Comparison of ENCODE assay signal across 8 cellular contexts in the genomic region with DNA sequence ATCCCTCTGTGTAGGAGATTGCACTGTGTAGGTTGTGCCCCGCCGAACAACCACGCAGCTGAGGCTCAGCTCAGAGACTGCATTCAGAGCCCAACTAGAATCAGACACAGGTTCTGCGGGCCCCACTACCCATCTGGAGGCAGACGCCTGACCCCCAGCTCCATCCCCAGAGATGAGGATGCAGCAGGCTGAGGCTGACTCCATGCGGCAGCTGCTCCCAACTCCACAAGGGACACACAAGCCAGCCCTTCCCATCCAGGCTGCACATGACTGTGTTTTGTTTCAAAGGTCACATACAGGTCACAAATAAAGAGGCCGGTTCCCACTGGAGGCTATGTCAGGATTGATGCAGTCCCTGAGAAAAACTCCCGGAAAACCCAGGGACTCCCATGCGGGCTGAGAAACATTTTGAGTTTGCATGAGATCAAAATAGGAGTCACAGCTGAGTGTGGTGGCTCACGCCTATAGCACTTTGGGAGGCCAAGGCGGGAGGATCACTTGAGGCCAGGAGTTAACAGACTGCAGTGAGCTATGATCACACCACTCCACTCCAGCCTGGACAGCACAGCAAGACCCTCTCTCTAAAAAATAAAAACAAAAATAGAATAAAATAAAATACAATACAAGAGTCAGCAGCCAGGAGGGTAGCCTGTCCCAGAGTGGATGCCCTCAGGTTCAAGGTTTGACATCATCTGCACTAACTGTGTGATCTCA. TPM values are rescaled to one million over a fixed set of nuclear protein-coding genes. Genes with fewer than 3 reads are reported as not detected.
A peak's percentile ranks its signal among the peaks of the same experiment; 100 is the strongest.
DNase-seq lines count a peak whose midpoint lies in the region; FAIRE-seq and TF ChIP-seq lines count a peak whose summit lies in the region.

No MANE protein-coding gene starts in this region.

- no peak overlapping the region for H2BK120ac ChIP-seq in trophoblast cell (ENCODE audit: insufficient read depth, low read length, poor library complexity)

- H3K79me1 ChIP-seq in trophoblast cell (ENCODE audit: low read length) = peaks cover 2% of the 10 kb centered on the region

- in situ Hi-C loops in ACHN (cut with HindIII; ENCODE audit: low pct_ligation_motif_present, low pct_unique_long_range_greater_than_20kb, low sequenced_read_pairs) = no loop called here

- H3K4ac ChIP-seq in trophoblast cell (ENCODE audit: low read depth, low read length) = no peak overlapping the region

- peak overlapping the region; percentile 63 for H3K18ac ChIP-seq in trophoblast cell (ENCODE audit: low read length)

- H2AK5ac ChIP-seq in trophoblast cell (ENCODE audit: low read length) = no peak overlapping the region

- no peak overlapping the region for H3K23ac ChIP-seq in trophoblast cell (ENCODE audit: low read length)

- H4K8ac ChIP-seq in trophoblast cell (ENCODE audit: low read depth, low read length) = no peak overlapping the region

- H3K4me3 ChIP-seq in CD8-positive, alpha-beta memory T cell (ENCODE audit: low read length) = no peak overlapping the region
- no peak overlapping the region for H3K4me3 ChIP-seq in fibroblast of the aortic adventitia (ENCODE audit: low read depth, low read length)
- no peak overlapping the region for H3K4me3 ChIP-seq in trophoblast cell (ENCODE audit: low read depth, low read length)

- no peak overlapping the region for H3K14ac ChIP-seq in trophoblast cell (ENCODE audit: low read length)

- no peak overlapping the region for H4K12ac ChIP-seq in trophoblast cell (ENCODE audit: low read depth, low read length)

- H3K79me2 ChIP-seq in trophoblast cell (ENCODE audit: control insufficient read depth, insufficient read depth, low read length, poor library complexity) = peaks cover 12% of the 10 kb centered on the region

- no peak for FAIRE-seq in GM19239 (lab: Jason Lieb, UNC)

- peak overlapping the region; percentile 64 to 92 (median 78) for H3K4me3 Mint-ChIP-seq in CD8-positive, alpha-beta memory T cell

- H3K4me2 ChIP-seq in trophoblast cell (ENCODE audit: low read length) = no peak overlapping the region

- no CpG with 5 or more reads among the region's 11 CpGs for WGBS in trophoblast cell (ENCODE audit: extremely low coverage, insufficient coverage, insufficient read length)

- H2BK5ac ChIP-seq in trophoblast cell (ENCODE audit: low read depth, low read length, poor library complexity) = no peak overlapping the region

- H3K4me1 ChIP-seq in CD8-positive, alpha-beta memory T cell (ENCODE audit: insufficient read depth, low read length) = peaks cover 75% of the 10 kb centered on the region
- H3K4me1 ChIP-seq in trophoblast cell (ENCODE audit: control insufficient read depth in 1 of 2, insufficient read depth in 2 of 2, low read length in 2 of 2) = peaks cover 18% of the 10 kb centered on the region in 2 experiments

- H3K27ac Mint-ChIP-seq in CD8-positive, alpha-beta memory T cell = peak overlapping the region; percentile 94 to 100 (median 96)

- H3K36me3 ChIP-seq in CD8-positive, alpha-beta memory T cell (ENCODE audit: insufficient read depth, low read length) = no peaks in the 10 kb centered on the region
- no peaks in the 10 kb centered on the region for H3K36me3 ChIP-seq in trophoblast cell (ENCODE audit: control insufficient read depth in 1 of 2, insufficient read depth in 2 of 2, low read length in 2 of 2)

- peaks cover 0 to 2% (median 0%) of the 10 kb centered on the region in 3 donors for H3K36me3 Mint-ChIP-seq in CD8-positive, alpha-beta memory T cell

- POLR2A ChIA-PET in CD8-positive, alpha-beta memory T cell (lab: Charles Lee) = interaction anchor here (0.5 to 1.6 kb wide), 3 partner anchors 12 to 14 kb away, joined by 3 to 6 read pairs (median 3); a partner anchor contains a TSS

- no peak overlapping the region for H2BK12ac ChIP-seq in trophoblast cell (ENCODE audit: low read length)

- H3K9ac ChIP-seq in trophoblast cell (ENCODE audit: low read length) = no peak overlapping the region

- no peak overlapping the region for H2AFZ ChIP-seq in trophoblast cell (ENCODE audit: insufficient read depth, low read length, poor library complexity)

- H4K91ac ChIP-seq in trophoblast cell (ENCODE audit: low read depth, low read length) = no peak overlapping the region

- no peaks in the 10 kb centered on the region for H3K9me3 ChIP-seq in CD8-positive, alpha-beta memory T cell (ENCODE audit: low read length)
- no peaks in the 10 kb centered on the region for H3K9me3 ChIP-seq in trophoblast cell (ENCODE audit: insufficient read depth, low read depth, low read length)

- DNase-seq in CD8-positive, alpha-beta memory T cell = no peak
- DNase-seq in fibroblast of the aortic adventitia (ENCODE audit: low read depth) (peak; percentile 53), trophoblast cell (peak; percentile 81 to 83), NCI-H774 (lab: John Stamatoyannopoulos, UW) (no peak), ACHN (no peak), GM19239 (ENCODE audit: insufficient read length, low spot score) (no peak)
- no peak for DNase-seq in activated CD4-positive, CD25-positive, alpha-beta regulatory T cell treated with anti-CD3 and anti-CD28 coated beads, Interleukin-2, amount 50 U/mL, for 72 hours

- no peak for TF ChIP-seq CTCF in VCaP (conservative IDR thresholded peaks at IDR 0.05)
- no peak for TF ChIP-seq CTCF in fibroblast of the aortic adventitia (IDR thresholded peaks at IDR 0.05; ENCODE audit: insufficient read depth, low read length)

- peaks cover 72 to 92% (median 77%) of the 10 kb centered on the region in 3 donors for H3K4me1 Mint-ChIP-seq in CD8-positive, alpha-beta memory T cell

- H3K27me3 ChIP-seq in CD8-positive, alpha-beta memory T cell (ENCODE audit: insufficient read depth, low read length, poor library complexity, severe bottlenecking) = no peaks in the 10 kb centered on the region
- no peaks in the 10 kb centered on the region for H3K27me3 ChIP-seq in trophoblast cell (ENCODE audit: insufficient read depth, low read length)

- H3K9me3 Mint-ChIP-seq in CD8-positive, alpha-beta memory T cell = no peaks in the 10 kb centered on the region

- peaks cover 0 to 3% of the 10 kb centered on the region in 2 donors for H3K27me3 Mint-ChIP-seq in CD8-positive, alpha-beta memory T cell

- CTCF ChIA-PET in CD8-positive, alpha-beta memory T cell (lab: Charles Lee) = interaction anchor here (0.7 to 9.7 kb wide), 5 partner anchors 9 to 82 kb away, joined by 3 to 81 read pairs (median 9); a partner anchor contains a TSS

- H3K27ac ChIP-seq in CD8-positive, alpha-beta memory T cell (ENCODE audit: low read depth, low read length) = peak overlapping the region; percentile 58
- H3K27ac ChIP-seq in VCaP = peak overlapping the region; percentile 94
- no peak overlapping the region for H3K27ac ChIP-seq in trophoblast cell (ENCODE audit: low read depth, low read length)

RNA-seq across cellular contexts. Expression of a gene that starts 14.0 kb away (rescaled TPM):
- total RNA-seq in CD8-positive, alpha-beta memory T cell = 10 to 100 TPM; 24.4 to 25.5 TPM
- 22.1 TPM for polyA plus RNA-seq in CD8-positive, alpha-beta memory T cell
- total RNA-seq in fibroblast of the aortic adventitia (ENCODE audit: low replicate concordance) = 6.5 and 10.9 TPM in 2 replicates
- 26.7 and 26.8 TPM in 2 replicates for polyA plus RNA-seq in trophoblast cell (2013)

RNA-seq across cellular contexts. Expression of a gene that starts 35.5 kb away (rescaled TPM):
- total RNA-seq in CD8-positive, alpha-beta memory T cell = 100 to 1,000 TPM; 161 to 170 TPM
- polyA plus RNA-seq in CD8-positive, alpha-beta memory T cell = 138 TPM
- 246 and 2,205 TPM in 2 replicates for total RNA-seq in fibroblast of the aortic adventitia (ENCODE audit: low replicate concordance)
- 152 and 154 TPM in 2 replicates for polyA plus RNA-seq in trophoblast cell (2013)

RNA-seq across cellular contexts. Expression of a gene that starts 49.8 kb away (rescaled TPM):
- 100 to 1,000 TPM; 127 to 128 TPM for total RNA-seq in CD8-positive, alpha-beta memory T cell
- polyA plus RNA-seq in CD8-positive, alpha-beta memory T cell = 84.4 TPM
- 21.3 and 109 TPM in 2 replicates for total RNA-seq in fibroblast of the aortic adventitia (ENCODE audit: low replicate concordance)
- 112 and 120 TPM in 2 replicates for polyA plus RNA-seq in trophoblast cell (2013)

Comparison
In these comparisons a context has a peak if more than half of its experiments do, and no peak if none do; other contexts are left out.
1. DNase-seq: peak in fibroblast of the aortic adventitia (single experiment) and trophoblast cell (2 of 2); none in CD8-positive, alpha-beta memory T cell (0 of 5), NCI-H774 (single experiment), ACHN (single experiment), GM19239 (single experiment) and activated CD4-positive, CD25-positive, alpha-beta regulatory T cell treated with anti-CD3 and anti-CD28 coated beads, Interleukin-2, amount 50 U/mL, for 72 hours (single experiment).